Comparison of ENCODE assay signal across 35 cellular contexts in the genomic region with DNA sequence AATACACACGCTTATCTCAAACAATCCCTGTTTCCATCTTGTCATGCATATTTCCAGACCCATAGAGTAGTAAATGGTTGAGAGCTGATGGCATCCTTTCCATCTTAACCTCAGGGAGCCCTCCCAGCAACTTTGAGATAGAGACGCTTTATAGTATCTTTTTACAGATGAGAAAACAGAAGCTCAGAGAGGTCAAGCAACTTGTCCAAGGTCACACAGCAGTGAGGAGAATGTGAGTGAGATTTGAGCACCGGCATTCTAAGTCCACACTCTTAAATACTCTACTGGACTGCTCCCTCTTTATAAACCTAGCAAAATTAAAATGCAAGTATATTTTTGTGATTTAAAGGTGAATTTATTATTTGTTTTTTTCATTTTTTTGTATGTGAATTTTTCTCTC. TPM values are rescaled to one million over a fixed set of nuclear protein-coding genes. Genes with fewer than 3 reads are reported as not detected.
"Had no signal": no experiment of that assay in that cellular context is flagged by ENCODE, and none has a peak within 500 bp of the region (broad histone marks: within the 10 kb centered on the region; RNA-seq: fewer than 3 reads in every experiment).

No MANE protein-coding gene starts in this region.

- FAIRE-seq: urothelium cell line had no signal

- H3K4me3 Mint-ChIP-seq: natural killer cell; nephron; neural progenitor cell; stimulated activated memory B cell treated with anti-CD40 and anti-IgM and Interleukin-4, amounts not matched to agents 10 μg/mL and 1 μg/mL and 100 μg/mL, for 72 hours; stimulated activated naive CD8-positive, alpha-beta T cell treated with anti-CD3 and anti-CD28 coated beads, Interleukin-15, Interleukin-2, amounts not matched to agents 100 ng/mL and 50 ng/mL, for 24 hours had no signal

- H3K36me3 ChIP-seq: neural progenitor cell, ovary, spleen, stomach, thoracic aorta, thyroid gland, tibial nerve, upper lobe of left lung, vagina had no signal

- H3K36me3 Mint-ChIP-seq: natural killer cell; neural progenitor cell; stimulated activated memory B cell treated with anti-CD40 and anti-IgM and Interleukin-4, amounts not matched to agents 10 μg/mL and 1 μg/mL and 100 μg/mL, for 72 hours had no signal

- H3K4me2 ChIP-seq: neural progenitor cell, smooth muscle cell had no signal

- H3K9ac ChIP-seq: neural progenitor cell, parathyroid adenoma had no signal

- H3K4me1 Mint-ChIP-seq: natural killer cell; nephron; stimulated activated memory B cell treated with anti-CD40 and anti-IgM and Interleukin-4, amounts not matched to agents 10 μg/mL and 1 μg/mL and 100 μg/mL, for 72 hours had no signal

- H3K9me3 ChIP-seq: ovary, thoracic aorta, thyroid gland, vagina had no signal

- H3K79me2 ChIP-seq: parathyroid adenoma had no signal

- H3K27me3 ChIP-seq: ovary, thyroid gland, upper lobe of left lung, vagina had no signal

- H3K9me3 Mint-ChIP-seq: natural killer cell, nephron, neural progenitor cell had no signal

- H3K4me3 ChIP-seq: neural progenitor cell, ovary, psoas muscle, skin epidermis, smooth muscle cell, spleen, stomach, thoracic aorta, thyroid gland, tibial nerve, upper lobe of left lung, vagina had no signal

- H3K4me1 ChIP-seq: neural progenitor cell, parathyroid adenoma, psoas muscle, spleen, stomach, thyroid gland, tibial nerve, upper lobe of left lung, vagina had no signal

- H2AFZ ChIP-seq: neural progenitor cell, parathyroid adenoma had no signal

- H3K27ac Mint-ChIP-seq: natural killer cell; nephron; neural progenitor cell; progenitor cell of endocrine pancreas; stimulated activated memory B cell treated with anti-CD40 and anti-IgM and Interleukin-4, amounts not matched to agents 10 μg/mL and 1 μg/mL and 100 μg/mL, for 72 hours; stimulated activated naive CD8-positive, alpha-beta T cell treated with anti-CD3 and anti-CD28 coated beads, Interleukin-15, Interleukin-2, amounts not matched to agents 100 ng/mL and 50 ng/mL, for 24 hours had no signal

- H3K27ac ChIP-seq: neural progenitor cell, ovary, parathyroid adenoma, psoas muscle, skin epidermis, spleen, stomach, thoracic aorta, thyroid gland, tibial nerve, upper lobe of left lung, vagina had no signal

- ATAC-seq: natural killer cell; psoas muscle; right cardiac atrium; sciatic nerve; stimulated activated memory B cell treated with anti-CD40 and anti-IgM and Interleukin-4, amounts not matched to agents 10 μg/mL and 1 μg/mL and 100 μg/mL, for 72 hours had no signal

- DNase-seq: natural killer cell; occipital lobe; ovary; psoas muscle; right cardiac atrium; spleen; stimulated activated CD4-positive, alpha-beta T cell treated with anti-CD3 and anti-CD28 coated beads, Interleukin-12 subunit alpha, Interleukin-12 subunit beta, amount 100 ng/mL, for 4 hours; stimulated activated CD4-positive, alpha-beta T cell treated with anti-CD3 and anti-CD28 coated beads, Interleukin-1b, Interleukin-23, amount 100 ng/mL, for 48 hours; stimulated activated CD4-positive, alpha-beta T cell treated with anti-CD3 and anti-CD28 coated beads, Interleukin-4, amount 100 ng/mL, for 1 hour; stimulated activated CD4-positive, alpha-beta T cell treated with anti-CD3 and anti-CD28 coated beads, Interleukin-4, amount 100 ng/mL, for 4 hours; stimulated activated CD8-positive, alpha-beta memory T cell treated with anti-CD3 and anti-CD28 coated beads, Interleukin-4, amount 100 ng/mL, for 48 hours; stimulated activated naive CD4-positive, alpha-beta T cell treated with Interleukin-2 at 50 U/mL for 16 hours; stomach; thyroid gland; trophoblast cell; upper lobe of left lung had no signal

RNA-seq across cellular contexts. Expression of gene KCNG4, which starts 19.9 kb away (rescaled TPM):
- total RNA-seq: natural killer cell, occipital lobe, osteoblast, ovary, progenitor cell of endocrine pancreas, renal cortical epithelial cell, right cardiac atrium, sciatic nerve, smooth muscle cell, spleen, stomach, subcutaneous adipose tissue, temporal lobe, thoracic aorta, thyroid gland, upper lobe of left lung, ureter, vagina had no signal
- polyA plus RNA-seq: neural cell, ovary, right cardiac atrium, smooth muscle cell, spleen, stomach had no signal

RNA-seq across cellular contexts. Expression of gene WFDC1, which starts 35.0 kb away (rescaled TPM):
- total RNA-seq: natural killer cell, osteoblast had no signal
- polyA plus RNA-seq: neural cell had no signal
